24 cellular contexts compared by ENCODE assay signal in the genomic region with DNA sequence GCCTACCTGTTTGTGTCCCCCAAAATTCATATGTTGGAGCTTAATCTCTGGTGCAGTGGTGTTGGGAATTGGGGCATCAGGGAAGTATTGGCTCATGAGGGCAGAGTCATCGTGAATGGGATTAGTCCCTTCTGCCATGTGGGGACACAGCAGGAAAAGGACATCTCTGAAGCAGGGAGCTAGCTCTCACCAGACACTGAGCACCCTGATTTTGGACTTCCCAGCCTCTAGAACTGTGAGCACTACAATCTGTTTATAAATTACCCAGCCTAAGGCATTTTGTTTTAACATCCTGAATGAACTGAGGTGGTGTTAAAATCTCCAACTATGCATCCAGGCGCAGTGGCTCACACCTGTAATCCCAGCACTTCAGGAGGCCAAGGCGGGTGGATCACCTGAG.
DNase-seq lines count a peak whose midpoint lies in the region; ATAC-seq and TF ChIP-seq lines count a peak whose summit lies in the region.
"Had no signal": no experiment of that assay in that cellular context is flagged by ENCODE, and none has a peak within 500 bp of the region (broad histone marks: within the 10 kb centered on the region; RNA-seq: fewer than 3 reads in every experiment).

No MANE protein-coding gene starts in this region.

- no peak for ATAC-seq in activated naive CD8-positive, alpha-beta T cell treated with anti-CD3 and anti-CD28 coated beads, Interleukin-2, amount 10 ng/mL, durations not matched to agents 7 days and 5 days (ENCODE audit: low read depth)
- ATAC-seq in activated naive CD8-positive, alpha-beta T cell treated with anti-CD3 and anti-CD28 coated beads, Interleukin-2, amount 50 U/mL, for 24 hours, result no peak
- ATAC-seq in GM21447 (IDR thresholded peaks at IDR 0.05; ENCODE audit: unreplicated experiment), result no peak
- ATAC-seq: Panc1 had no signal

- no peaks in the 10 kb centered on the region for H3K9me3 ChIP-seq in osteoblast (ENCODE audit: low read depth, low read length)
- H3K9me3 ChIP-seq in breast epithelium, result no peaks in the 10 kb centered on the region
- H3K9me3 ChIP-seq: HAP-1 had no signal

- H3K27ac ChIP-seq in osteoblast (ENCODE audit: low read depth, low read length) (no peak overlapping the region), breast epithelium (no peak overlapping the region)
- H3K27ac ChIP-seq: SK-N-MC had no signal

- no peak overlapping the region for H3K4me2 ChIP-seq in osteoblast (ENCODE audit: insufficient read depth, low read length)

- H3K27ac Mint-ChIP-seq in activated naive CD8-positive, alpha-beta T cell treated with anti-CD3 and anti-CD28 coated beads, Interleukin-2, amount 10 ng/mL, durations not matched to agents 7 days and 5 days, result no peak overlapping the region
- H3K27ac Mint-ChIP-seq in activated naive CD8-positive, alpha-beta T cell treated with anti-CD3 and anti-CD28 coated beads, Interleukin-2, amount 50 U/mL, for 24 hours, result no peak overlapping the region
- H3K27ac Mint-ChIP-seq: IgD-negative memory B cell had no signal

- H3K4me1 Mint-ChIP-seq in activated naive CD8-positive, alpha-beta T cell treated with anti-CD3 and anti-CD28 coated beads, Interleukin-2, amount 10 ng/mL, durations not matched to agents 7 days and 5 days, result peaks cover 44% of the 10 kb centered on the region
- H3K4me1 Mint-ChIP-seq in activated naive CD8-positive, alpha-beta T cell treated with anti-CD3 and anti-CD28 coated beads, Interleukin-2, amount 50 U/mL, for 24 hours, result peaks cover 37% of the 10 kb centered on the region

- H3K9me3 Mint-ChIP-seq in activated naive CD8-positive, alpha-beta T cell treated with anti-CD3 and anti-CD28 coated beads, Interleukin-2, amount 10 ng/mL, durations not matched to agents 7 days and 5 days, result peaks cover 4% of the 10 kb centered on the region
- no peaks in the 10 kb centered on the region for H3K9me3 Mint-ChIP-seq in activated naive CD8-positive, alpha-beta T cell treated with anti-CD3 and anti-CD28 coated beads, Interleukin-2, amount 50 U/mL, for 24 hours
- H3K9me3 Mint-ChIP-seq: CD4-positive, alpha-beta memory T cell; IgD-negative memory B cell had no signal

- peaks cover 25% of the 10 kb centered on the region for H3K4me1 ChIP-seq in osteoblast (ENCODE audit: insufficient read depth, low read length)
- peaks cover 0 to 5% of the 10 kb centered on the region in 2 donors for H3K4me1 ChIP-seq in breast epithelium
- H3K4me1 ChIP-seq: HAP-1 had no signal

- DNase-seq in activated naive CD8-positive, alpha-beta T cell treated with anti-CD3 and anti-CD28 coated beads, Interleukin-2, amount 10 ng/mL, durations not matched to agents 7 days and 5 days, result peak; percentile 2
- no peak for DNase-seq in activated naive CD8-positive, alpha-beta T cell treated with anti-CD3 and anti-CD28 coated beads, Interleukin-2, amount 50 U/mL, for 24 hours
- peak; percentile 21 for DNase-seq in ecto neural progenitor cell (ENCODE audit: low spot score)
- DNase-seq in osteoblast (ENCODE audit: insufficient read length, low spot score, missing footprints), result peak; percentile 34
- no peak for DNase-seq in breast epithelium (ENCODE audit: low spot score in 2 of 2)
- no peak for DNase-seq in ACHN
- DNase-seq: C1 segment of cervical spinal cord; CD4-positive, alpha-beta memory T cell; COR-L47; GDM1; GOT3; NCI-H1048; NCI-H1417; NCI-H1694; NCI-H2029 treated with DMSO at 0.1 percent for 48 hours; NCI-H446 treated with DMSO at 0.1 percent for 48 hours; NCI-H526; SHP77 treated with DMSO at 0.1 percent for 48 hours had no signal

- peaks cover 1% of the 10 kb centered on the region for H3K27me3 Mint-ChIP-seq in activated naive CD8-positive, alpha-beta T cell treated with anti-CD3 and anti-CD28 coated beads, Interleukin-2, amount 10 ng/mL, durations not matched to agents 7 days and 5 days
- no peaks in the 10 kb centered on the region for H3K27me3 Mint-ChIP-seq in activated naive CD8-positive, alpha-beta T cell treated with anti-CD3 and anti-CD28 coated beads, Interleukin-2, amount 50 U/mL, for 24 hours
- H3K27me3 Mint-ChIP-seq: CD4-positive, alpha-beta memory T cell; IgD-negative memory B cell had no signal

- intact Hi-C loops in breast epithelium (cut with DNase I; ENCODE audit: low total_unique reads), result loop anchor here (10.0 kb wide), 1 partner anchor 1882 kb away; no protein-coding TSS in a partner anchor

- peaks cover 94% of the 10 kb centered on the region for H3K79me2 ChIP-seq in osteoblast (ENCODE audit: insufficient read depth, low read length)

- H3K4me3 ChIP-seq in osteoblast (ENCODE audit: insufficient read depth, low read length) (no peak overlapping the region), breast epithelium (no peak overlapping the region)
- H3K4me3 ChIP-seq: GM12878, HAP-1, SK-N-MC had no signal

- TF ChIP-seq POLR2A in breast epithelium (IDR thresholded peaks at IDR 0.05), result no peak

- H3K36me3 ChIP-seq in osteoblast (ENCODE audit: insufficient read depth, low read length) (peaks cover 6% of the 10 kb centered on the region), breast epithelium (no peaks in the 10 kb centered on the region)

- POLR2A ChIA-PET in activated naive CD8-positive, alpha-beta T cell treated with anti-CD3 and anti-CD28 coated beads, Interleukin-2, amount 10 ng/mL, durations not matched to agents 7 days and 5 days (lab: Charles Lee), result interaction anchor here (0.6 kb wide), 1 partner anchor 22 kb away, joined by 3 read pairs; no protein-coding TSS in a partner anchor

- H3K36me3 Mint-ChIP-seq in activated naive CD8-positive, alpha-beta T cell treated with anti-CD3 and anti-CD28 coated beads, Interleukin-2, amount 10 ng/mL, durations not matched to agents 7 days and 5 days, result peaks cover 5% of the 10 kb centered on the region
- no peaks in the 10 kb centered on the region for H3K36me3 Mint-ChIP-seq in activated naive CD8-positive, alpha-beta T cell treated with anti-CD3 and anti-CD28 coated beads, Interleukin-2, amount 50 U/mL, for 24 hours (ENCODE audit: low read depth)
- H3K36me3 Mint-ChIP-seq: CD4-positive, alpha-beta memory T cell had no signal

- TF ChIP-seq CTCF in osteoblast (IDR thresholded peaks at IDR 0.05; ENCODE audit: extremely low read depth, low read depth, low read length), result no peak
- TF ChIP-seq CTCF in breast epithelium (IDR thresholded peaks at IDR 0.05), result no peak

- H3K4me3 Mint-ChIP-seq in activated naive CD8-positive, alpha-beta T cell treated with anti-CD3 and anti-CD28 coated beads, Interleukin-2, amount 10 ng/mL, durations not matched to agents 7 days and 5 days, result no peak overlapping the region
- H3K4me3 Mint-ChIP-seq in activated naive CD8-positive, alpha-beta T cell treated with anti-CD3 and anti-CD28 coated beads, Interleukin-2, amount 50 U/mL, for 24 hours, result no peak overlapping the region
- H3K4me3 Mint-ChIP-seq: CD4-positive, alpha-beta memory T cell; IgD-negative memory B cell had no signal

- H3K27me3 ChIP-seq in osteoblast (ENCODE audit: insufficient read depth, low read length) (no peaks in the 10 kb centered on the region), breast epithelium (no peaks in the 10 kb centered on the region)

- peaks cover 69% of the 10 kb centered on the region for H4K20me1 ChIP-seq in osteoblast (ENCODE audit: insufficient read depth, low read length)

- in situ Hi-C loops in ACHN (cut with HindIII; ENCODE audit: low pct_ligation_motif_present, low pct_unique_long_range_greater_than_20kb, low sequenced_read_pairs), result loop anchor here (25.0 kb wide), 1 partner anchor 91 kb away; no protein-coding TSS in a partner anchor

- H2AFZ ChIP-seq in osteoblast (ENCODE audit: low read length), result no peak overlapping the region

Comparison
In these comparisons a context has a peak if more than half of its experiments do, and no peak if none do; other contexts are left out.
1. DNase-seq: peak in activated naive CD8-positive, alpha-beta T cell treated with anti-CD3 and anti-CD28 coated beads, Interleukin-2, amount 10 ng/mL, durations not matched to agents 7 days and 5 days (single experiment), ecto neural progenitor cell (single experiment) and osteoblast (single experiment); none in activated naive CD8-positive, alpha-beta T cell treated with anti-CD3 and anti-CD28 coated beads, Interleukin-2, amount 50 U/mL, for 24 hours (single experiment), breast epithelium (0 of 2) and ACHN (single experiment).